31 cellular contexts compared by ENCODE assay signal in genomic region chr1:40955266-40955665, GRCh38.
"Had no signal": no experiment of that assay in that cellular context is flagged by ENCODE, and none has a peak within 500 bp of the region (broad histone marks: within the 10 kb centered on the region; RNA-seq: fewer than 3 reads in every experiment).

No MANE protein-coding gene starts in this region.

- ATAC-seq: activated CD4-positive, alpha-beta T cell treated with anti-CD3 and anti-CD28 coated beads for 36 hours; activated CD8-positive, alpha-beta memory T cell treated with anti-CD3 and anti-CD28 coated beads, Interleukin-2, amount 10 ng/mL, durations not matched to agents 7 days and 5 days; activated CD8-positive, alpha-beta T cell treated with anti-CD3 and anti-CD28 coated beads, Interleukin-2, amount 10 ng/mL, durations not matched to agents 7 days and 5 days; activated naive CD8-positive, alpha-beta T cell treated with anti-CD3 and anti-CD28 coated beads, Interleukin-2, amount 50 U/mL, for 24 hours; left ventricle myocardium superior; psoas muscle; right cardiac atrium; stimulated activated naive B cell treated with anti-CD40 and anti-IgM and Interleukin-4, amounts not matched to agents 10 μg/mL and 1 μg/mL and 100 μg/mL, for 72 hours; T-helper 17 cell; upper lobe of right lung had no signal

- FAIRE-seq: endometrium, pancreas had no signal

- H3K9me3 Mint-ChIP-seq: activated naive CD4-positive, alpha-beta T cell treated with anti-CD3 and anti-CD28 coated beads, Interleukin-2, amount 50 U/mL, for 24 hours; activated naive CD8-positive, alpha-beta T cell treated with anti-CD3 and anti-CD28 coated beads, Interleukin-2, amount 50 U/mL, for 24 hours; activated T-helper 2 cell treated with anti-CD3 and anti-CD28 coated beads, Interferon-gamma antibody, Interleukin-2, Interleukin-4, amounts not matched to agents 10 μg/mL and 5 μg/mL and 100 μg/mL, durations not matched to agents 14 hours and 24 hours and 36 hours had no signal

- H3K27ac Mint-ChIP-seq: activated CD4-positive, alpha-beta T cell treated with anti-CD3 and anti-CD28 coated beads for 36 hours; activated CD8-positive, alpha-beta memory T cell treated with anti-CD3 and anti-CD28 coated beads, Interleukin-2, amount 10 ng/mL, durations not matched to agents 7 days and 5 days; activated CD8-positive, alpha-beta T cell treated with anti-CD3 and anti-CD28 coated beads, Interleukin-2, amount 10 ng/mL, durations not matched to agents 7 days and 5 days; activated naive CD4-positive, alpha-beta T cell treated with anti-CD3 and anti-CD28 coated beads, Interleukin-2, amount 50 U/mL, for 24 hours; activated naive CD8-positive, alpha-beta T cell treated with anti-CD3 and anti-CD28 coated beads, Interleukin-2, amount 50 U/mL, for 24 hours; activated T-helper 2 cell treated with anti-CD3 and anti-CD28 coated beads, Interferon-gamma antibody, Interleukin-2, Interleukin-4, amounts not matched to agents 10 μg/mL and 5 μg/mL and 100 μg/mL, durations not matched to agents 14 hours and 24 hours and 36 hours; nephron; stimulated activated naive B cell treated with anti-CD40 and anti-IgM and Interleukin-4, amounts not matched to agents 10 μg/mL and 1 μg/mL and 100 μg/mL, for 72 hours; T-helper 17 cell had no signal

- DNase-seq: activated CD4-positive, alpha-beta T cell treated with anti-CD3 and anti-CD28 coated beads for 36 hours; activated CD4-positive, CD25-positive, alpha-beta regulatory T cell; activated CD8-positive, alpha-beta memory T cell treated with anti-CD3 and anti-CD28 coated beads, Interleukin-2, amount 10 ng/mL, durations not matched to agents 7 days and 5 days; activated CD8-positive, alpha-beta T cell treated with anti-CD3 and anti-CD28 coated beads, Interleukin-2, amount 10 ng/mL, durations not matched to agents 7 days and 5 days; activated naive CD8-positive, alpha-beta T cell treated with anti-CD3 and anti-CD28 coated beads, Interleukin-2, amount 50 U/mL, for 24 hours; activated T-cell treated with anti-CD3 and anti-CD28 coated beads, Interleukin-2, amount 50 U/mL, for 48 hours; amygdala; cerebellar nuclear complex; colonic mucosa; effector CD8-positive, alpha-beta T cell; esophagus squamous epithelium; foreskin melanocyte; left ventricle myocardium superior; pancreas; psoas muscle; right cardiac atrium; stimulated activated CD4-positive, alpha-beta T cell treated with anti-CD3 and anti-CD28 coated beads, Interleukin-15, amount 100 ng/mL, for 24 hours; stimulated activated CD4-positive, alpha-beta T cell treated with anti-CD3 and anti-CD28 coated beads, Interleukin-2, amount 100 ng/mL, for 24 hours; stimulated activated naive B cell treated with anti-CD40 and anti-IgM and Interleukin-4, amounts not matched to agents 10 μg/mL and 1 μg/mL and 100 μg/mL, for 72 hours; stomach; T-helper 17 cell; T1000; thyroid gland; upper lobe of right lung had no signal

- H3K4me1 Mint-ChIP-seq: activated CD4-positive, alpha-beta T cell treated with anti-CD3 and anti-CD28 coated beads for 36 hours; activated naive CD8-positive, alpha-beta T cell treated with anti-CD3 and anti-CD28 coated beads, Interleukin-2, amount 50 U/mL, for 24 hours; nephron had no signal

- H3K4me1 ChIP-seq: colonic mucosa, psoas muscle, thyroid gland had no signal

- H3K36me3 Mint-ChIP-seq: activated CD8-positive, alpha-beta memory T cell treated with anti-CD3 and anti-CD28 coated beads, Interleukin-2, amount 10 ng/mL, durations not matched to agents 7 days and 5 days; activated naive CD4-positive, alpha-beta T cell treated with anti-CD3 and anti-CD28 coated beads, Interleukin-2, amount 50 U/mL, for 24 hours; stimulated activated naive B cell treated with anti-CD40 and anti-IgM and Interleukin-4, amounts not matched to agents 10 μg/mL and 1 μg/mL and 100 μg/mL, for 72 hours had no signal

- H3K9me3 ChIP-seq: colonic mucosa, esophagus squamous epithelium, neutrophil, pancreas, psoas muscle, stomach, thyroid gland, upper lobe of right lung had no signal

- H3K27me3 ChIP-seq: cardiac muscle cell, colonic mucosa, neutrophil, pancreas, thyroid gland, upper lobe of right lung had no signal

- H3K27ac ChIP-seq: cardiac muscle cell, colonic mucosa, epithelial cell of prostate, esophagus squamous epithelium, neutrophil, pancreas, psoas muscle, stomach, thyroid gland, upper lobe of right lung had no signal

- H3K4me3 Mint-ChIP-seq: activated CD4-positive, alpha-beta T cell treated with anti-CD3 and anti-CD28 coated beads for 36 hours; activated CD8-positive, alpha-beta memory T cell treated with anti-CD3 and anti-CD28 coated beads, Interleukin-2, amount 10 ng/mL, durations not matched to agents 7 days and 5 days; activated CD8-positive, alpha-beta T cell treated with anti-CD3 and anti-CD28 coated beads, Interleukin-2, amount 10 ng/mL, durations not matched to agents 7 days and 5 days; activated naive CD4-positive, alpha-beta T cell treated with anti-CD3 and anti-CD28 coated beads, Interleukin-2, amount 50 U/mL, for 24 hours; activated naive CD8-positive, alpha-beta T cell treated with anti-CD3 and anti-CD28 coated beads, Interleukin-2, amount 50 U/mL, for 24 hours; nephron; stimulated activated naive B cell treated with anti-CD40 and anti-IgM and Interleukin-4, amounts not matched to agents 10 μg/mL and 1 μg/mL and 100 μg/mL, for 72 hours; T-helper 17 cell had no signal

- H3K36me3 ChIP-seq: cardiac muscle cell, colonic mucosa, esophagus squamous epithelium, neutrophil, pancreas, stomach, thyroid gland, upper lobe of right lung had no signal

- H3K4me3 ChIP-seq: cardiac muscle cell, colonic mucosa, esophagus squamous epithelium, pancreas, psoas muscle, stomach, thyroid gland, upper lobe of right lung had no signal
